Comparison of ENCODE assay signal across 18 cellular contexts in the genomic region with DNA sequence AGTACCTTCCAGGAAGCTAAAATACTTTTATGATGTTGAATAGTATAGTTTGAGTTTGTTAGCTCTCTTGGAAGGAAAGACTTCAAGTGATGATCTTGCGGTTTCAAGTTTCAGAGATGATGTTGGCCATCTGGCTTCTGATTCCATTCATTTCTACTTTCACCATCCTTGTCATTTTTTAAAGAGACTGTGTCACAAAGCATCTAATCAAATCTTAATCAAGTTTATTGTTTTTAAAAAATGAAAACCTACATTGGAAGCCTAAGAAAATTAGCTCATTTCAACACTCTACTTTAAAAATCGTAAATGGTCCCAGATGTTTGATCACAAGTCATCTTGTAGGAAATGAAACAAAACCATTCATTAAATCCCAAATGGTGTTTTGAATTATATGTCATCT.
"Had no signal": no experiment of that assay in that cellular context is flagged by ENCODE, and none has a peak within 500 bp of the region (broad histone marks: within the 10 kb centered on the region; RNA-seq: fewer than 3 reads in every experiment).

No MANE protein-coding gene starts in this region.

- H3K9me3 ChIP-seq: body of pancreas, prostate gland, right atrium auricular region, stomach, vagina had no signal

- H3K36me3 ChIP-seq: prostate gland, right atrium auricular region, stomach, vagina had no signal

- H3K9me3 Mint-ChIP-seq: activated B cell treated with CpG ODN at 0.5 μM for 24 hours had no signal

- H3K4me3 ChIP-seq: body of pancreas, hepatocyte, prostate gland, right atrium auricular region, stomach, vagina had no signal

- DNase-seq: activated B cell treated with CpG ODN at 0.5 μM for 24 hours; activated CD4-positive, alpha-beta T cell treated with anti-CD3 and anti-CD28 coated beads, Interleukin-2, amount 50 U/mL, for 1 hour; activated gamma-delta T cell; body of pancreas; dermis blood vessel endothelial cell; effector memory CD4-positive, alpha-beta T cell; foreskin keratinocyte; mesendoderm; naive thymus-derived CD4-positive, alpha-beta T cell; stimulated activated CD4-positive, alpha-beta T cell treated with anti-CD3 and anti-CD28 coated beads, Interleukin-2, amount 100 ng/mL, for 24 hours; stomach; T-cell; T-helper 9 cell; trophoblast cell had no signal

- H2AFZ ChIP-seq: hepatocyte had no signal

- H3K27ac ChIP-seq: body of pancreas, foreskin keratinocyte, hepatocyte, prostate gland, right atrium auricular region, stomach, vagina had no signal

- H3K4me1 ChIP-seq: prostate gland had no signal

- H3K4me2 ChIP-seq: hepatocyte had no signal

- H3K4me3 Mint-ChIP-seq: activated B cell treated with CpG ODN at 0.5 μM for 24 hours; naive thymus-derived CD4-positive, alpha-beta T cell; T-cell had no signal

- H3K27me3 ChIP-seq: body of pancreas, foreskin keratinocyte, hepatocyte, right atrium auricular region, stomach, vagina had no signal

- ATAC-seq: body of pancreas; naive thymus-derived CD4-positive, alpha-beta T cell; T-cell had no signal

- H3K27ac Mint-ChIP-seq: activated B cell treated with CpG ODN at 0.5 μM for 24 hours; naive thymus-derived CD4-positive, alpha-beta T cell; T-cell had no signal

- H3K27me3 Mint-ChIP-seq: activated B cell treated with CpG ODN at 0.5 μM for 24 hours, T-cell had no signal
